ENCODE assay signal across 22 cellular contexts in the genomic region with DNA sequence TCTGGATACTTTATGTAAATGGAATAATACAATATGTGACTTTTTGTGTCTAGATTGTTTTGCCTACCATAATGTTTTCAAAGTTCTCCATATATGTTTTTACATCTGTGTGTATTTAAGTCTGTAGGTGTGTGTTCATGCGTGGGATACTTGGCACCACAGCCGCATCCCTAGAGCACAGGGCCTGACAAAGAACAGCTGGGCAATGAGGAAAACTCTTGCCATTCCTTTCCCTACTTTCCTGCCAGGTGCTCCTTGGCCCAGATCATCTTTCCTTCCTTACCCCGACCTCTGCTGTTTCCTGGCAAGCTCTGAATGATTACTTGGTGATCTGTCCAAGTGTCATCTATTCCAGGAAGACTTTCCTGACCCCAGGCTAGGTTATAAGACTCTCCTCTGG.
"Had no signal": no experiment of that assay in that cellular context is flagged by ENCODE, and none has a peak within 500 bp of the region (broad histone marks: within the 10 kb centered on the region; RNA-seq: fewer than 3 reads in every experiment).

No MANE protein-coding gene starts in this region.

- DNase-seq: hippocampal formation; kidney glomerular epithelial cell; left cardiac atrium; left lung; lower lobe of right lung; mammary epithelial cell; mesenchymal stem cell; naive thymus-derived CD8-positive, alpha-beta T cell; nucleus accumbens; pancreas; posterior cingulate gyrus; right cardiac atrium; stimulated activated CD4-positive, alpha-beta T cell treated with anti-CD3 and anti-CD28 coated beads, Interleukin-4, amount 100 ng/mL, for 24 hours; stimulated activated naive CD4-positive, alpha-beta T cell; uterus had no signal

- H3K27ac ChIP-seq: left lung, lower lobe of right lung, pancreas, prostate gland, skin epidermis, suprapubic skin, thoracic aorta, tibial nerve, uterus had no signal

- H3K9me3 ChIP-seq: lower lobe of right lung, pancreas, prostate gland, suprapubic skin, thoracic aorta, uterus had no signal

- H3K4me1 ChIP-seq: left lung, lower lobe of right lung, pancreas, prostate gland, suprapubic skin, tibial nerve, uterus had no signal

- H3K36me3 ChIP-seq: left lung, lower lobe of right lung, pancreas, prostate gland, suprapubic skin, thoracic aorta, tibial nerve, uterus had no signal

- H3K27me3 ChIP-seq: left lung, pancreas, suprapubic skin, tibial nerve, uterus had no signal

- H3K4me3 ChIP-seq: left lung, lower lobe of right lung, pancreas, prostate gland, skin epidermis, suprapubic skin, thoracic aorta, tibial nerve, uterus had no signal

- ATAC-seq: left cardiac atrium; left lung; lower lobe of right lung; naive thymus-derived CD8-positive, alpha-beta T cell; pancreas; right cardiac atrium; sciatic nerve; stimulated activated effector memory CD8-positive, alpha-beta T cell treated with anti-CD3 and anti-CD28 coated beads, Interleukin-12 subunit alpha, Interleukin-12 subunit beta, amount 100 ng/mL, for 72 hours had no signal
